In genomic region chr17:16945513-16946201, GRCh38 we compare ENCODE assay signal across 11 cellular contexts. TPM values are rescaled to one million over a fixed set of nuclear protein-coding genes. Genes with fewer than 3 reads are reported as not detected.
DNase-seq lines count a peak whose midpoint lies in the region; ATAC-seq and TF ChIP-seq lines count a peak whose summit lies in the region.
"Had no signal": no experiment of that assay in that cellular context is flagged by ENCODE, and none has a peak within 500 bp of the region (broad histone marks: within the 10 kb centered on the region; RNA-seq: fewer than 3 reads in every experiment).

No MANE protein-coding gene starts in this region.

- no peak overlapping the region for H3K4me3 ChIP-seq in BLaER1 treated with 17β-estradiol and CSF1 and Interleukin-3, amounts not matched to agents 10 nM and 100 nM
- H3K4me3 ChIP-seq in gastroesophageal sphincter, result no peak overlapping the region
- H3K4me3 ChIP-seq: PC-9 had no signal

- H3K4me2 ChIP-seq in BLaER1 treated with 17β-estradiol and CSF1 and Interleukin-3, amounts not matched to agents 10 nM and 100 nM, result peak overlapping the region in 9 of 11 experiments; percentile 5 to 72 (median 57); a peak in 14 of 22 replicates
- H3K4me2 ChIP-seq: PC-9 had no signal

- no peak overlapping the region; a peak in 1 of 22 replicates for H3K9ac ChIP-seq in BLaER1 treated with 17β-estradiol and CSF1 and Interleukin-3, amounts not matched to agents 10 nM and 100 nM

- peaks cover 6 to 46% (median 30%) of the 10 kb centered on the region in 10 experiments; a peak in 19 of 20 replicates for H3K4me1 ChIP-seq in BLaER1 treated with 17β-estradiol and CSF1 and Interleukin-3, amounts not matched to agents 10 nM and 100 nM
- no peaks in the 10 kb centered on the region for H3K4me1 ChIP-seq in gastroesophageal sphincter

- TF ChIP-seq EP300 in gastroesophageal sphincter (IDR thresholded peaks at IDR 0.05), result no peak

- H3K9me3 ChIP-seq in BLaER1 treated with 17β-estradiol and CSF1 and Interleukin-3, amounts not matched to agents 10 nM and 100 nM (replicated peaks in 1 of 11), result peaks cover 20 to 34% (median 31%) of the 10 kb centered on the region in 11 experiments
- H3K9me3 ChIP-seq in gastroesophageal sphincter, result peaks cover 0 to 23% (median 4%) of the 10 kb centered on the region in 3 donors

- TF ChIP-seq CTCF in 22Rv1 (IDR thresholded peaks at IDR 0.05) (peak; percentile 30), gastroesophageal sphincter (IDR thresholded peaks at IDR 0.05) (no peak)

- peaks cover 0 to 9% (median 0%) of the 10 kb centered on the region in 11 experiments; a peak in 3 of 22 replicates for H3K36me3 ChIP-seq in BLaER1 treated with 17β-estradiol and CSF1 and Interleukin-3, amounts not matched to agents 10 nM and 100 nM
- no peaks in the 10 kb centered on the region for H3K36me3 ChIP-seq in gastroesophageal sphincter

- WGBS in gastroesophageal sphincter (ENCODE audit: low coverage in 1 of 2), 2 donors, result 45% methylated on average over 4 of the region's 13 CpGs; no CpG with 5 or more reads in 1 of the 2 donors

- no peaks in the 10 kb centered on the region for H4K20me1 ChIP-seq in BLaER1 treated with 17β-estradiol and CSF1 and Interleukin-3, amounts not matched to agents 10 nM and 100 nM

- ATAC-seq in gastroesophageal sphincter (no peak), GM21576 (IDR thresholded peaks at IDR 0.05; ENCODE audit: unreplicated experiment) (no peak)

- H3K27me3 ChIP-seq in BLaER1 treated with 17β-estradiol and CSF1 and Interleukin-3, amounts not matched to agents 10 nM and 100 nM, result 0 out of 22 replicates have a peak, but pooled peaks cover 0 to 4% (median 0%) of the 10 kb centered on the region in 11 experiments
- peaks cover 24% of the 10 kb centered on the region for H3K27me3 ChIP-seq in gastroesophageal sphincter

- DNase-seq in SHP77 treated with DMSO at 0.1 percent for 48 hours (lab: John Stamatoyannopoulos, UW) (peak; percentile 92), iPS-NIHi7 (ENCODE audit: extremely low spot score) (peak; percentile 67), activated T-cell treated with anti-CD3 and anti-CD28 coated beads for 4 hours (no peak), SKM-1 treated with dmso at 0.1 percent for 144 hours (lab: John Stamatoyannopoulos, UW; ENCODE audit: unreplicated experiment) (no peak)
- DNase-seq: Calu3, erythroblast, PC-9 had no signal

- no peak for TF ChIP-seq POLR2A in gastroesophageal sphincter (IDR thresholded peaks at IDR 0.05)

- H3K27ac ChIP-seq in 22Rv1 (no peak overlapping the region), gastroesophageal sphincter (no peak overlapping the region)
- no peak overlapping the region for H3K27ac ChIP-seq in BLaER1 treated with 17β-estradiol and CSF1 and Interleukin-3, amounts not matched to agents 10 nM and 100 nM
- H3K27ac ChIP-seq: PC-9 had no signal

RNA-seq across cellular contexts. Expression of gene TNFRSF13B, which starts 26.3 kb away (rescaled TPM):
- total RNA-seq in gastroesophageal sphincter, result under 1 TPM in 1 of 4 donors, not detected in 3; 0.81 TPM
- total RNA-seq: Calu3, PC-9 had no signal

Comparison
In these comparisons a context has a peak if more than half of its experiments do, and no peak if none do; other contexts are left out.
1. DNase-seq: peak in SHP77 treated with DMSO at 0.1 percent for 48 hours (single experiment) and iPS-NIHi7 (single experiment); none in activated T-cell treated with anti-CD3 and anti-CD28 coated beads for 4 hours (single experiment) and SKM-1 treated with dmso at 0.1 percent for 144 hours (single experiment).